31 cellular contexts compared by ENCODE assay signal in genomic region chr12:33581613-33582122, GRCh38.
"Had no signal": no experiment of that assay in that cellular context is flagged by ENCODE, and none has a peak within 500 bp of the region (broad histone marks: within the 10 kb centered on the region; RNA-seq: fewer than 3 reads in every experiment).

No MANE protein-coding gene starts in this region.

- H3K4me1 ChIP-seq: body of pancreas, gastrocnemius medialis, pancreas, prostate gland, sigmoid colon, stomach, thyroid gland, upper lobe of left lung, vagina had no signal

- H3K27me3 Mint-ChIP-seq: activated B cell treated with CpG ODN at 0.5 μM for 24 hours; activated CD8-positive, alpha-beta T cell treated with anti-CD3 and anti-CD28 coated beads for 36 hours; activated naive CD8-positive, alpha-beta T cell; effector memory CD8-positive, alpha-beta T cell; stimulated activated naive B cell treated with anti-CD40 and anti-IgM and Interleukin-4, amounts not matched to agents 10 μg/mL and 1 μg/mL and 100 μg/mL, for 72 hours; T-cell had no signal

- H3K4me3 Mint-ChIP-seq: activated B cell treated with CpG ODN at 0.5 μM for 24 hours; activated CD8-positive, alpha-beta T cell treated with anti-CD3 and anti-CD28 coated beads for 36 hours; activated naive CD8-positive, alpha-beta T cell; effector memory CD8-positive, alpha-beta T cell; naive thymus-derived CD8-positive, alpha-beta T cell; stimulated activated naive B cell treated with anti-CD40 and anti-IgM and Interleukin-4, amounts not matched to agents 10 μg/mL and 1 μg/mL and 100 μg/mL, for 72 hours; T-cell had no signal

- H3K27ac Mint-ChIP-seq: activated B cell treated with CpG ODN at 0.5 μM for 24 hours; activated CD8-positive, alpha-beta T cell treated with anti-CD3 and anti-CD28 coated beads for 36 hours; activated naive CD8-positive, alpha-beta T cell; effector memory CD8-positive, alpha-beta T cell; naive thymus-derived CD8-positive, alpha-beta T cell; stimulated activated naive B cell treated with anti-CD40 and anti-IgM and Interleukin-4, amounts not matched to agents 10 μg/mL and 1 μg/mL and 100 μg/mL, for 72 hours; T-cell had no signal

- H3K36me3 Mint-ChIP-seq: activated naive CD8-positive, alpha-beta T cell; naive thymus-derived CD8-positive, alpha-beta T cell; stimulated activated naive B cell treated with anti-CD40 and anti-IgM and Interleukin-4, amounts not matched to agents 10 μg/mL and 1 μg/mL and 100 μg/mL, for 72 hours; T-cell had no signal

- H3K4me1 Mint-ChIP-seq: activated B cell treated with CpG ODN at 0.5 μM for 24 hours; naive thymus-derived CD8-positive, alpha-beta T cell; stimulated activated naive B cell treated with anti-CD40 and anti-IgM and Interleukin-4, amounts not matched to agents 10 μg/mL and 1 μg/mL and 100 μg/mL, for 72 hours; T-cell had no signal

- H3K4me3 ChIP-seq: body of pancreas, cardiac muscle cell, gastrocnemius medialis, pancreas, prostate gland, sigmoid colon, smooth muscle cell, stomach, thyroid gland, upper lobe of left lung, vagina had no signal

- H3K4me2 ChIP-seq: smooth muscle cell had no signal

- H3K9me3 ChIP-seq: body of pancreas, gastrocnemius medialis, pancreas, prostate gland, sigmoid colon, thyroid gland, upper lobe of left lung, vagina had no signal

- ATAC-seq: activated CD8-positive, alpha-beta T cell treated with anti-CD3 and anti-CD28 coated beads for 36 hours; body of pancreas; effector memory CD8-positive, alpha-beta T cell; gastrocnemius medialis; left cardiac atrium; left ventricle myocardium superior; naive thymus-derived CD8-positive, alpha-beta T cell; pancreas; stimulated activated naive B cell treated with anti-CD40 and anti-IgM and Interleukin-4, amounts not matched to agents 10 μg/mL and 1 μg/mL and 100 μg/mL, for 72 hours; T-cell had no signal

- H3K36me3 ChIP-seq: cardiac muscle cell, gastrocnemius medialis, pancreas, prostate gland, sigmoid colon, stomach, thyroid gland, upper lobe of left lung, vagina had no signal

- H3K27ac ChIP-seq: body of pancreas, cardiac muscle cell, gastrocnemius medialis, pancreas, prostate gland, sigmoid colon, stomach, thyroid gland, upper lobe of left lung, vagina had no signal

- DNase-seq: activated B cell treated with CpG ODN at 0.5 μM for 24 hours; activated CD4-positive, alpha-beta T cell treated with anti-CD3 and anti-CD28 coated beads, Interleukin-2, amount 50 U/mL, for 1 hour; activated CD8-positive, alpha-beta T cell treated with anti-CD3 and anti-CD28 coated beads for 36 hours; activated effector memory CD4-positive, alpha-beta T cell treated with Interleukin-2 at 50 U/mL for 16 hours; activated naive CD4-positive, alpha-beta T cell treated with Interleukin-2 at 50 U/mL for 16 hours; activated T-cell treated with anti-CD3 and anti-CD28 coated beads for 4 hours; anterior cingulate cortex; body of pancreas; cortex of kidney; effector memory CD8-positive, alpha-beta T cell; erythroblast; gastrocnemius medialis; glutamatergic neuron; islet precursor cell; left cardiac atrium; left ventricle myocardium superior; naive thymus-derived CD8-positive, alpha-beta T cell; pancreas; retina; sigmoid colon; stimulated activated CD4-positive, alpha-beta T cell treated with anti-CD3 and anti-CD28 coated beads, Interleukin-1b, Interleukin-23, amount 100 ng/mL, for 48 hours; stimulated activated naive B cell treated with anti-CD40 and anti-IgM and Interleukin-4, amounts not matched to agents 10 μg/mL and 1 μg/mL and 100 μg/mL, for 72 hours; stomach; T-cell; thyroid gland; upper lobe of left lung had no signal

- H3K27me3 ChIP-seq: body of pancreas, cardiac muscle cell, gastrocnemius medialis, pancreas, sigmoid colon, stomach, thyroid gland, upper lobe of left lung, vagina had no signal
